ENCODE assay signal across 16 cellular contexts in the genomic region with DNA sequence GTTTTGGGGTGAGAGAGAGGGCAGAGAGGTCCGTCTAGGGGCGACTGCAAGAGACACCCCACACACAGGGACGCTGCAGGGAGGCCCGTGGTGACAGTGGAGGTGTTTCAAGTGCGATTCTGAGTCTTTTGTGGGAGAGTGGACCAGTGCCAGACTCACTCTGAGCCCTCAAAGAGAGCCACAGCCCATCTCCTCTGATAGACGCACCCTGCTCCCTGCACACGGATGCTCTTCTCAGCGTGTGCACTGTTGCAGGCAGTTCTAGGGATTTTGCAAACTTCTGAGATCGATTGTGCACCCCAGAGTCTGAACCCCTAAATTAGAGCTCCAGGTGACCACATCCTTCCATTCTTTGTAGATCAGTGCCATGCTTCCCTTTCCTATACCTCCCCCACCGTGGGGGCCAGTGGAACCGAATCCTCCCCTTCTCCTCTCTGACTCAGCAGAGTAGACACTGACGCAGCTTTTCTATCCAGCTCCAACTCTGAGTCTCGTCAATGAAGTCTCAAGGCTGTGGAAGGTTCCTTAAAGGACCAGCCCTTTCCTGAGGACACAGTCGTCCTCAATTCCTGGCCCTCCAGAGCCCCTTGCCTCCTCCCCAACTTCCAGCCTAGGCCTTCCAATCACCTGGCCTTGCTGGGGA.
"Had no signal": no experiment of that assay in that cellular context is flagged by ENCODE, and none has a peak within 500 bp of the region (broad histone marks: within the 10 kb centered on the region; RNA-seq: fewer than 3 reads in every experiment).

No MANE protein-coding gene starts in this region.

- H3K4me1 Mint-ChIP-seq: activated CD8-positive, alpha-beta memory T cell treated with anti-CD3 and anti-CD28 coated beads, Interleukin-2, amount 10 ng/mL, durations not matched to agents 7 days and 5 days had no signal

- H3K36me3 ChIP-seq: sigmoid colon, upper lobe of right lung had no signal

- H3K4me3 Mint-ChIP-seq: activated CD8-positive, alpha-beta memory T cell treated with anti-CD3 and anti-CD28 coated beads, Interleukin-2, amount 10 ng/mL, durations not matched to agents 7 days and 5 days; activated naive CD8-positive, alpha-beta T cell; naive thymus-derived CD8-positive, alpha-beta T cell had no signal

- H3K4me1 ChIP-seq: foreskin keratinocyte, sigmoid colon, upper lobe of right lung had no signal

- H3K27ac Mint-ChIP-seq: activated CD8-positive, alpha-beta memory T cell treated with anti-CD3 and anti-CD28 coated beads, Interleukin-2, amount 10 ng/mL, durations not matched to agents 7 days and 5 days; activated naive CD8-positive, alpha-beta T cell; naive thymus-derived CD8-positive, alpha-beta T cell had no signal

- H3K27me3 Mint-ChIP-seq: activated CD8-positive, alpha-beta memory T cell treated with anti-CD3 and anti-CD28 coated beads, Interleukin-2, amount 10 ng/mL, durations not matched to agents 7 days and 5 days; activated naive CD8-positive, alpha-beta T cell had no signal

- H3K9me3 Mint-ChIP-seq: naive thymus-derived CD8-positive, alpha-beta T cell had no signal

- H3K36me3 Mint-ChIP-seq: activated CD8-positive, alpha-beta memory T cell treated with anti-CD3 and anti-CD28 coated beads, Interleukin-2, amount 10 ng/mL, durations not matched to agents 7 days and 5 days; activated naive CD8-positive, alpha-beta T cell; naive thymus-derived CD8-positive, alpha-beta T cell had no signal

- H3K4me3 ChIP-seq: mucosa of descending colon, sigmoid colon, upper lobe of right lung had no signal

- H3K27ac ChIP-seq: foreskin keratinocyte, sigmoid colon, upper lobe of right lung had no signal

- DNase-seq: activated CD4-positive, alpha-beta T cell treated with anti-CD3 and anti-CD28 coated beads for 1 hour; activated CD4-positive, alpha-beta T cell treated with anti-CD3 and anti-CD28 coated beads, Interleukin-2, amount 50 U/mL, for 48 hours; activated CD8-positive, alpha-beta memory T cell treated with anti-CD3 and anti-CD28 coated beads, Interleukin-2, amount 10 ng/mL, durations not matched to agents 7 days and 5 days; activated gamma-delta T cell; activated T-cell treated with anti-CD3 and anti-CD28 coated beads, Interleukin-2, amount 50 U/mL, for 48 hours; foreskin keratinocyte; head of caudate nucleus; left colon; mammary epithelial cell; mucosa of descending colon; naive thymus-derived CD8-positive, alpha-beta T cell; sigmoid colon; stimulated activated CD4-positive, alpha-beta T cell treated with anti-CD3 and anti-CD28 coated beads, Interleukin-2, amount 100 ng/mL, for 24 hours; stimulated activated naive CD8-positive, alpha-beta T cell treated with anti-CD3 and anti-CD28 coated beads, Interleukin-15, Interleukin-2, amounts not matched to agents 100 U/mL and 50 U/mL, for 24 hours; upper lobe of right lung had no signal

- H3K9me3 ChIP-seq: mucosa of descending colon, sigmoid colon, upper lobe of right lung had no signal

- H3K27me3 ChIP-seq: foreskin keratinocyte had no signal
